ENCODE assay signal across 1 cellular context in the genomic region with DNA sequence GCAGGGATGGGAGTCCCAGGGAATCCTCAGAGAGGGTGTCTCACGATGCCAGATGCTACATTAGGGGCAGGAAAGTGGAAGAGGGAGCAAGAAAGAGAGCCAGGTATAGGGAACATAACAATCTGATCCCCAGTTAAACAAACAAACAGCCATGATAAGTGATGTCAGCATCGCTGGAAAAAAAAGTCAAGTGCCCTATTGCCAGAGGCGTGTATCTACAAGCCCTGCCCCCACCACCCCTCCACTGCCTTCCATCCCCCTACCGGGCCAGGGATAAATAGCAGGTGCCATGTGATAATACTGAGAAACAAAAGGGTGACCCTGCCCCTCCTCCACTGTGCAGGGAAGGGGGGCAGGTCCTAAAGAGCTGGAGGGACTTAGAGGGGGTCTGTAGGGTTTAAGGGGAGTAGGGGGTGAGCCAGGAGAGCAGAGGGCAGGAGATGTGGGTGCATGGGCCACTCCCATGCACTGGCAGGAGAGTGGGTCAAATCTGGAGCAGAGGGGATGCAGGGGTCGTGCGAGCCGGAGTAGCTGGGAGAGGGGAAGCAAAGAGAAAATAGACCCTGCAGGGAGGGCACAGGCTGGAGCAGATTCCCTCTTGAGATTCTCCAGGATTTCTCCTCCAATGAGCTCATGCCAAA.
TF ChIP-seq lines count a peak whose summit lies in the region.

No MANE protein-coding gene starts in this region.

TF ChIP-seq in K562, 482 proteins besides CTCF, POLR2A, EP300 and RAD21:
- TF ChIP-seq, protein P1, sequence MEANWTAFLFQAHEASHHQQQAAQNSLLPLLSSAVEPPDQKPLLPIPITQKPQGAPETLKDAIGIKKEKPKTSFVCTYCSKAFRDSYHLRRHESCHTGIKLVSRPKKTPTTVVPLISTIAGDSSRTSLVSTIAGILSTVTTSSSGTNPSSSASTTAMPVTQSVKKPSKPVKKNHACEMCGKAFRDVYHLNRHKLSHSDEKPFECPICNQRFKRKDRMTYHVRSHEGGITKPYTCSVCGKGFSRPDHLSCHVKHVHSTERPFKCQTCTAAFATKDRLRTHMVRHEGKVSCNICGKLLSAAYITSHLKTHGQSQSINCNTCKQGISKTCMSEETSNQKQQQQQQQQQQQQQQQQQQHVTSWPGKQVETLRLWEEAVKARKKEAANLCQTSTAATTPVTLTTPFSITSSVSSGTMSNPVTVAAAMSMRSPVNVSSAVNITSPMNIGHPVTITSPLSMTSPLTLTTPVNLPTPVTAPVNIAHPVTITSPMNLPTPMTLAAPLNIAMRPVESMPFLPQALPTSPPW (CRISPR knock-in tag; IDR thresholded peaks at IDR 0.05), result peak; percentile 42; the same call in 1 of the 2 replicates
- TF ChIP-seq HMG20B (CRISPR knock-in tag; IDR thresholded peaks at IDR 0.05) (no peak), RB1 (IDR thresholded peaks at IDR 0.05; ENCODE audit: low read depth) (no peak), ZNF3 (CRISPR knock-in tag; IDR thresholded peaks at IDR 0.05) (no peak), SP2 (IDR thresholded peaks at IDR 0.05; ENCODE audit: extremely low read depth, low read depth, low read length, poor library complexity, severe bottlenecking) (no peak), ZNF384 (IDR thresholded peaks at IDR 0.05; ENCODE audit: low read depth, low read length) (peak; percentile 49; the same call in 1 of the 2 replicates)
- TF ChIP-seq, protein P2, sequence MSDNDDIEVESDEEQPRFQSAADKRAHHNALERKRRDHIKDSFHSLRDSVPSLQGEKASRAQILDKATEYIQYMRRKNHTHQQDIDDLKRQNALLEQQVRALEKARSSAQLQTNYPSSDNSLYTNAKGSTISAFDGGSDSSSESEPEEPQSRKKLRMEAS (CRISPR knock-in tag; IDR thresholded peaks at IDR 0.05), result no peak
- TF ChIP-seq, protein P3, sequence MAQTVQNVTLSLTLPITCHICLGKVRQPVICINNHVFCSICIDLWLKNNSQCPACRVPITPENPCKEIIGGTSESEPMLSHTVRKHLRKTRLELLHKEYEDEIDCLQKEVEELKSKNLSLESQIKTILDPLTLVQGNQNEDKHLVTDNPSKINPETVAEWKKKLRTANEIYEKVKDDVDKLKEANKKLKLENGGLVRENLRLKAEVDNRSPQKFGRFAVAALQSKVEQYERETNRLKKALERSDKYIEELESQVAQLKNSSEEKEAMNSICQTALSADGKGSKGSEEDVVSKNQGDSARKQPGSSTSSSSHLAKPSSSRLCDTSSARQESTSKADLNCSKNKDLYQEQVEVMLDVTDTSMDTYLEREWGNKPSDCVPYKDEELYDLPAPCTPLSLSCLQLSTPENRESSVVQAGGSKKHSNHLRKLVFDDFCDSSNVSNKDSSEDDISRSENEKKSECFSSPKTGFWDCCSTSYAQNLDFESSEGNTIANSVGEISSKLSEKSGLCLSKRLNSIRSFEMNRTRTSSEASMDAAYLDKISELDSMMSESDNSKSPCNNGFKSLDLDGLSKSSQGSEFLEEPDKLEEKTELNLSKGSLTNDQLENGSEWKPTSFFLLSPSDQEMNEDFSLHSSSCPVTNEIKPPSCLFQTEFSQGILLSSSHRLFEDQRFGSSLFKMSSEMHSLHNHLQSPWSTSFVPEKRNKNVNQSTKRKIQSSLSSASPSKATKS (CRISPR knock-in tag; IDR thresholded peaks at IDR 0.05), result no peak
